Comparison of ENCODE assay signal across 27 cellular contexts in the genomic region with DNA sequence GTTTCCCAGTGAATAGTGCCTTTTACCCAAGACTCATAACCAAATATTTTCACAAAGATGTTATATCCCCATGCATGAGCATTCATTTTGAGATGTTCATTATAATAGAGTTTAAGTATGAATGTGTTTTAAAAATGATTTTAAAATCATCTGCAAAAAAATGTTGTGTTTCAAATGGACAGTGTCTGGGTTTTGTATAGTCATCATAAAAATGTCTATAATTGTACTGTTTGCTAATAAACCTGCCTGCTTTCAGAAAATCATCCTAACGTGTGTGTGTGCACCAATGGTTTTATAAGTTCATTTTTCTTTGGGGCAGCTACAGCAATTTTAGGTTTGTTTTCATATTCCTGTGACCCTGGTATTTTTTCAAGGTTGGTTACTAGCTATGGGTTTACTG.
"Had no signal": no experiment of that assay in that cellular context is flagged by ENCODE, and none has a peak within 500 bp of the region (broad histone marks: within the 10 kb centered on the region; RNA-seq: fewer than 3 reads in every experiment).

No MANE protein-coding gene starts in this region.

- FAIRE-seq: urothelium cell line had no signal

- H3K9me3 ChIP-seq: stomach, suprapubic skin, testis, thoracic aorta, thyroid gland, tibial artery, tibial nerve, transverse colon, upper lobe of left lung, upper lobe of right lung, uterus, vagina had no signal

- H3K4me3 ChIP-seq: stomach, suprapubic skin, testis, thoracic aorta, thyroid gland, tibial artery, tibial nerve, transverse colon, upper lobe of left lung, upper lobe of right lung, uterus, vagina had no signal

- ATAC-seq: stimulated activated effector memory CD8-positive, alpha-beta T cell treated with anti-CD3 and anti-CD28 coated beads, Interleukin-12 subunit alpha, Interleukin-12 subunit beta, amount 100 ng/mL, for 72 hours; stimulated activated memory B cell treated with anti-CD40 and anti-IgM and Interleukin-4, amounts not matched to agents 10 μg/mL and 1 μg/mL and 100 μg/mL, for 72 hours; stimulated activated naive B cell treated with anti-CD40 and anti-IgM and Interleukin-4, amounts not matched to agents 10 μg/mL and 1 μg/mL and 100 μg/mL, for 72 hours; stimulated activated naive CD8-positive, alpha-beta T cell treated with anti-CD3 and anti-CD28 coated beads, Interleukin-15, amount 100 ng/mL, for 72 hours; stimulated activated naive CD8-positive, alpha-beta T cell treated with anti-CD3 and anti-CD28 coated beads, Interleukin-15, Interleukin-2, amounts not matched to agents 100 U/mL and 50 U/mL, for 24 hours had no signal

- H3K4me1 ChIP-seq: stomach, suprapubic skin, testis, thyroid gland, tibial artery, tibial nerve, transverse colon, upper lobe of left lung, upper lobe of right lung, uterus, vagina had no signal

- H3K27ac ChIP-seq: stomach, suprapubic skin, testis, thoracic aorta, thyroid gland, tibial artery, tibial nerve, transverse colon, upper lobe of left lung, upper lobe of right lung, uterus, vagina had no signal

- DNase-seq: stimulated activated CD4-positive, alpha-beta T cell treated with anti-CD3 and anti-CD28 coated beads, Interleukin-2, amount 100 ng/mL, for 48 hours; stimulated activated CD4-positive, alpha-beta T cell treated with anti-CD3 and anti-CD28 coated beads, Interleukin-4, amount 100 ng/mL, for 1 hour; stimulated activated CD4-positive, alpha-beta T cell treated with anti-CD3 and anti-CD28 coated beads, Interleukin-4, amount 100 ng/mL, for 24 hours; stimulated activated CD4-positive, alpha-beta T cell treated with anti-CD3 and anti-CD28 coated beads, Interleukin-4, amount 100 ng/mL, for 4 hours; stimulated activated CD8-positive, alpha-beta memory T cell treated with anti-CD3 and anti-CD28 coated beads, Interleukin-4, amount 100 ng/mL, for 48 hours; stimulated activated naive B cell treated with anti-CD40 and anti-IgM and Interleukin-4, amounts not matched to agents 10 μg/mL and 1 μg/mL and 100 μg/mL, for 72 hours; stimulated activated naive CD4-positive, alpha-beta T cell; stimulated activated naive CD4-positive, alpha-beta T cell treated with Interleukin-2 at 50 U/mL for 16 hours; stimulated activated naive CD8-positive, alpha-beta T cell treated with anti-CD3 and anti-CD28 coated beads, Interleukin-15, amount 100 ng/mL, for 72 hours; stimulated activated naive CD8-positive, alpha-beta T cell treated with anti-CD3 and anti-CD28 coated beads, Interleukin-15, Interleukin-2, amounts not matched to agents 100 U/mL and 50 U/mL, for 24 hours; stomach; substantia nigra; testis; thyroid gland; tibial artery; transverse colon; trophoblast cell; upper lobe of left lung; upper lobe of right lung; uterus had no signal

- H3K27me3 ChIP-seq: stomach, suprapubic skin, testis, thyroid gland, tibial artery, tibial nerve, transverse colon, upper lobe of left lung, upper lobe of right lung, uterus, vagina had no signal

- H3K36me3 ChIP-seq: transverse colon, uterus had no signal
